8 cellular contexts compared by ENCODE assay signal in the genomic region with DNA sequence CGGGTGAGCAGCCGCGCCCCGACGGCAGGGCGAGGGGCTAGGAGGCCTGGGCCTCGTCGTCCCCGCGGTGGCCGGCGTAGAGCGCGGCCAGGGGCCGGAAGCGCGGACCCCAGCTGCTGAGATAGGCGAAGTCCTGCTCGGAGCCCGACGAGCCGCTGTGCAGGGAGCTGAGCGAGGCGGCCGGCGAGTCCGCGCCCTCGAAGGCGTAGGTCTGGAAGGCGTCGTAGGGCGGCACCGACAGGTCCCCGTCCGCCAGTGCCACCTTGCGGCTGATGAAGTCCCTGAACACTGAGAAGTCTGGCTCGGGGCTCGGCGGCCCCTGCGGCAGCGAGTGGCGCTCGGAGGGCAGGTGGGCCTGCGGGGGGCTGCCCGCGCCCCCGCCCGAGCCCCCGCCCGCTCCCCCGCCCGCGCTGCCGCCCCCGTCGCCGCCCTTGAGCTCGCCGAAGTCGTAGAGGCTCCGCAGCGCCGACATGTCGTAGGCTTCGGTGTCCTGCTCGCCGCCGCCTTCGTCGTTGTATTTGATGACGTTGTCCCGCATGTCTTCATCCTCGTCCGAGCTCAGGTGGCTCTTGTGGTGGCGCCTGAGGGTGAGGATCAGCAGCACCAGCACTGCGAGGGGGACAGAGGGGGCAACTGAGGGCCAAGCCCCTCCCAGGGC. TPM values are rescaled to one million over a fixed set of nuclear protein-coding genes. Genes with fewer than 3 reads are reported as not detected.
A peak's percentile ranks its signal among the peaks of the same experiment; 100 is the strongest.
DNase-seq lines count a peak whose midpoint lies in the region; ATAC-seq and TF ChIP-seq lines count a peak whose summit lies in the region.

No MANE protein-coding gene starts in this region.

- H4K20me1 ChIP-seq in IMR-90 (ENCODE audit: insufficient read depth, low read length) = no peaks in the 10 kb centered on the region

- no peak overlapping the region for H3K14ac ChIP-seq in IMR-90 (replicated peaks; ENCODE audit: low read depth, low read length)

- H3K36me3 ChIP-seq in IMR-90 (ENCODE audit: control insufficient read depth, insufficient read depth, low read length) (no peaks in the 10 kb centered on the region), brain microvascular endothelial cell (replicated peaks) (no peaks in the 10 kb centered on the region)

- H3K4me3 ChIP-seq in AG09309 (ENCODE audit: control insufficient read depth, low read depth, low read length) (no peak overlapping the region), IMR-90 (ENCODE audit: insufficient read depth, low read depth, low read length) (no peak overlapping the region), brain microvascular endothelial cell (ENCODE audit: low read depth, low read length) (no peak overlapping the region)

- H3K9me1 ChIP-seq in IMR-90 (ENCODE audit: insufficient read depth, low read length) = no peaks in the 10 kb centered on the region

- no peak overlapping the region for H3K9ac ChIP-seq in IMR-90 (ENCODE audit: low read depth, low read length)

- dilution Hi-C loops in IMR-90 (cut with HindIII; ENCODE audit: low sequenced_read_pairs, unreplicated experiment) = no loop called here

- H3K27ac ChIP-seq in IMR-90 (ENCODE audit: insufficient read depth, low read length) (no peak overlapping the region), brain microvascular endothelial cell (no peak overlapping the region)

- no peak overlapping the region for H2BK120ac ChIP-seq in IMR-90 (ENCODE audit: low read depth, low read length)

- 30% methylated on average over 5 of the region's 77 CpGs; no CpG with 5 or more reads in 1 of the 2 experiments for WGBS in IMR-90 (ENCODE audit: extremely low coverage in 2 of 2, insufficient read length in 1 of 2), 2 experiments

- intact Hi-C loops in IMR-90 (cut with micrococcal nuclease) = no loop called here

- TF ChIP-seq POLR2A in IMR-90 (IDR thresholded peaks at IDR 0.05; ENCODE audit: low read depth, low read length) = no peak

- H2BK5ac ChIP-seq in IMR-90 (ENCODE audit: low read depth, low read length, poor library complexity, severe bottlenecking) = no peak overlapping the region

- peak overlapping the region; percentile 54 for H2AFZ ChIP-seq in IMR-90 (replicated peaks; ENCODE audit: low read length, poor library complexity)

- no peak overlapping the region for H3K23ac ChIP-seq in IMR-90 (ENCODE audit: low read depth, low read length)

- H2BK15ac ChIP-seq in IMR-90 (ENCODE audit: low read depth, low read length) = no peak overlapping the region

- no peak overlapping the region for H2BK20ac ChIP-seq in IMR-90 (ENCODE audit: low read depth, low read length)

- H4K8ac ChIP-seq in IMR-90 (ENCODE audit: low read depth in 2 of 2, low read length in 2 of 2) = no peak overlapping the region

- H3K4me1 ChIP-seq in IMR-90 (ENCODE audit: control insufficient read depth, insufficient read depth, low read length) = no peaks in the 10 kb centered on the region

- no TSS peak for BruUV-seq in IMR-90 (replicated peaks; lab: Mats Ljungman, UMichigan)

- H3K27me3 ChIP-seq in IMR-90 (ENCODE audit: control insufficient read depth, insufficient read depth, low read length) (peaks cover 46% of the 10 kb centered on the region), brain microvascular endothelial cell (replicated peaks) (peaks cover 33% of the 10 kb centered on the region)

- no peak overlapping the region for H3K4me2 ChIP-seq in IMR-90 (ENCODE audit: low read depth, low read length)

- POLR2A ChIA-PET in IMR-90 (lab: Charles Lee; ENCODE audit: unreplicated experiment) = no interaction called here

- H3K56ac ChIP-seq in IMR-90 (ENCODE audit: extremely low read depth, insufficient read depth, low read length) = no peak overlapping the region

- CTCF ChIA-PET in IMR-90 (lab: Yijun Ruan, JAX) = no interaction called here

- no peak overlapping the region for H3K4ac ChIP-seq in IMR-90 (ENCODE audit: low read depth, low read length)

- no peak overlapping the region for H2AK5ac ChIP-seq in IMR-90 (ENCODE audit: low read depth, low read length)

- TF ChIP-seq RAD21 in IMR-90 (IDR thresholded peaks at IDR 0.05; ENCODE audit: low read length) = peak; percentile 45

- H3K9me3 ChIP-seq in IMR-90 (ENCODE audit: control insufficient read depth, insufficient read depth, low read length) = no peaks in the 10 kb centered on the region

- H2AK9ac ChIP-seq in IMR-90 (replicated peaks; ENCODE audit: low read depth, low read length, poor library complexity) = no peak overlapping the region

- DNase-seq in AG09309 (ENCODE audit: low read depth) (no peak), IMR-90 (peak; percentile 22), UCSD-AML1 (lab: John Stamatoyannopoulos, UW; ENCODE audit: unreplicated experiment) (peak; percentile 62), brain microvascular endothelial cell (peak; percentile 19), islet precursor cell (peak; percentile 88)
- DNase-seq in stimulated activated CD4-positive, alpha-beta T cell treated with anti-CD3 and anti-CD28 coated beads, Interleukin-2, amount 100 ng/mL, for 24 hours = peak; percentile 80 to 85

- TF ChIP-seq CTCF in AG09309 (IDR thresholded peaks at IDR 0.05; ENCODE audit: control insufficient read depth, insufficient read depth, low read depth, low read length, missing control alignments) = peak; percentile 60
- peak; percentile 49 for TF ChIP-seq CTCF in IMR-90 (conservative IDR thresholded peaks at IDR 0.05; ENCODE audit: low read depth, low read length)
- peak; percentile 73 for TF ChIP-seq CTCF in brain microvascular endothelial cell (IDR thresholded peaks at IDR 0.05; ENCODE audit: low read depth, low read length, missing control alignments)

- in situ Hi-C loops in IMR-90 (cut with MboI; ENCODE audit: low sequenced_read_pairs) = no loop called here
- in situ Hi-C loops in brain microvascular endothelial cell (cut with HindIII; ENCODE audit: low pct_ligation_motif_present, low sequenced_read_pairs) = no loop called here

- H3K18ac ChIP-seq in IMR-90 (ENCODE audit: low read depth, low read length) = no peak overlapping the region

- peak; percentile 75; the same call in 1 of the 2 replicates for ATAC-seq in IMR-90 (ENCODE audit: low read depth)
- no peak for ATAC-seq in GM19467 (IDR thresholded peaks at IDR 0.05; ENCODE audit: unreplicated experiment)
- no peak for ATAC-seq in HG03095 (IDR thresholded peaks at IDR 0.05; ENCODE audit: unreplicated experiment)

- H4K91ac ChIP-seq in IMR-90 (ENCODE audit: insufficient read depth, low read depth, low read length) = no peak overlapping the region

- H3K79me1 ChIP-seq in IMR-90 (ENCODE audit: low read depth in 1 of 2, low read length in 2 of 2) = no peaks in the 10 kb centered on the region

- H4K5ac ChIP-seq in IMR-90 (ENCODE audit: low read depth, low read length) = no peak overlapping the region

TF ChIP-seq in IMR-90, 13 proteins besides CTCF, POLR2A, EP300 and RAD21:
- no peak for TF ChIP-seq BHLHE40 (IDR thresholded peaks at IDR 0.05; ENCODE audit: low read depth, low read length)
- no peak for TF ChIP-seq SMC3 (IDR thresholded peaks at IDR 0.05; ENCODE audit: low read depth, low read length)
- no peak for TF ChIP-seq MAZ (IDR thresholded peaks at IDR 0.05; ENCODE audit: borderline replicate concordance, low read depth, low read length)

RNA-seq across cellular contexts. Expression of gene CD40, which starts 56.5 kb away (rescaled TPM):
- 0.28 and 0.36 TPM in 2 replicates for total RNA-seq in IMR-90 (2012; rRNA removed)
- polyA plus RNA-seq in IMR-90 (2012; rRNA removed) = 0.52 and 0.92 TPM in 2 replicates
- polyA plus RNA-seq in IMR-90 (2012; cell fraction: cytosol; rRNA removed) = 0.62 and 1.2 TPM in 2 replicates
- 1.1 and 1.6 TPM in 2 replicates for polyA plus RNA-seq in IMR-90 (2012; cell fraction: nucleus; rRNA removed; ENCODE audit: low replicate concordance)
